ENCODE assay signal across 19 cellular contexts in genomic region chr19:19453129-19453461, GRCh38. TPM values are rescaled to one million over a fixed set of nuclear protein-coding genes. Genes with fewer than 3 reads are reported as not detected.
DNase-seq lines count a peak whose midpoint lies in the region; ATAC-seq and TF ChIP-seq lines count a peak whose summit lies in the region.
"Had no signal": no experiment of that assay in that cellular context is flagged by ENCODE, and none has a peak within 500 bp of the region (broad histone marks: within the 10 kb centered on the region; RNA-seq: fewer than 3 reads in every experiment).

No MANE protein-coding gene starts in this region.

- no peak overlapping the region for H2BK20ac ChIP-seq in H9 (ENCODE audit: low read depth, low read length, poor library complexity, severe bottlenecking)

- H2BK120ac ChIP-seq in H9 (ENCODE audit: low read depth, low read length, poor library complexity, severe bottlenecking): no peak overlapping the region

- peak overlapping the region in 10 of 11 experiments; percentile 10 to 69 (median 48); a peak in 11 of 22 replicates for H3K4me2 ChIP-seq in BLaER1 treated with 17β-estradiol and CSF1 and Interleukin-3, amounts not matched to agents 10 nM and 100 nM
- no peak overlapping the region for H3K4me2 ChIP-seq in H9 (ENCODE audit: insufficient read depth, insufficient read length, low read length)
- H3K4me2 ChIP-seq: KMS-11 had no signal

- no peak overlapping the region for H3K4me3 ChIP-seq in BLaER1 treated with 17β-estradiol and CSF1 and Interleukin-3, amounts not matched to agents 10 nM and 100 nM
- H3K4me3 ChIP-seq in endodermal cell (ENCODE audit: low read length) (no peak overlapping the region), neutrophil (ENCODE audit: low read depth in 1 of 2, low read length in 1 of 2) (peak overlapping the region; percentile 42 to 47)

- no peak overlapping the region for H3K23ac ChIP-seq in H9 (ENCODE audit: insufficient read length, low read depth, low read length)

- no peaks in the 10 kb centered on the region for H3K23me2 ChIP-seq in H9 (ENCODE audit: insufficient read length, low read depth, low read length, poor library complexity, severe bottlenecking)

- no peak overlapping the region for H2AFZ ChIP-seq in H9 (ENCODE audit: low read length)

- H3K9me3 Mint-ChIP-seq in H9 (no peaks in the 10 kb centered on the region), endodermal cell (no peaks in the 10 kb centered on the region)
- H3K9me3 Mint-ChIP-seq: HFFc6 had no signal

- TF ChIP-seq CTCF in H9 (conservative IDR thresholded peaks at IDR 0.05) (no peak), endodermal cell (conservative IDR thresholded peaks at IDR 0.05) (no peak), neutrophil (IDR thresholded peaks at IDR 0.05) (no peak)

- H4K20me1 ChIP-seq in BLaER1 treated with 17β-estradiol and CSF1 and Interleukin-3, amounts not matched to agents 10 nM and 100 nM: peaks cover 88 to 100% (median 100%) of the 10 kb centered on the region in 11 experiments
- peaks cover 2% of the 10 kb centered on the region for H4K20me1 ChIP-seq in H9 (ENCODE audit: control insufficient read depth, insufficient read depth, insufficient read length)

- no peak for DNase-seq in H9
- DNase-seq in endodermal cell: no peak
- DNase-seq in G401 (ENCODE audit: low spot score): no peak
- no peak for DNase-seq in CD1c-positive myeloid dendritic cell (ENCODE audit: extremely low spot score)
- DNase-seq: activated CD8-positive, alpha-beta memory T cell treated with anti-CD3 and anti-CD28 coated beads for 24 hours; anterior cingulate cortex; cerebellar nuclear complex; HFFc6; mesendoderm; NCI-H2029; NCI-H446 treated with DMSO at 0.1 percent for 48 hours; occipital lobe; right cardiac atrium; stimulated activated naive CD4-positive, alpha-beta T cell treated with Interleukin-2 at 50 U/mL for 16 hours; WERI-Rb-1 had no signal

- no peak overlapping the region for H2BK12ac ChIP-seq in H9 (ENCODE audit: insufficient read length, low read depth, low read length)

- H3K27ac Mint-ChIP-seq in H9 (peak overlapping the region in 2 of 3 experiments; percentile 66 to 76; a peak in 2 of 7 replicates), endodermal cell (peak overlapping the region; percentile 83)
- H3K27ac Mint-ChIP-seq: HFFc6 had no signal

- H3K56ac ChIP-seq in H9 (ENCODE audit: insufficient read length, low read depth, low read length): no peak overlapping the region

- H3K4me1 Mint-ChIP-seq in H9 (peaks cover 20 to 25% of the 10 kb centered on the region in 2 experiments), endodermal cell (peaks cover 5% of the 10 kb centered on the region)

- peaks cover 63% of the 10 kb centered on the region; the same call in 1 of the 2 replicates for H3K79me2 ChIP-seq in H9 (ENCODE audit: insufficient read depth, low read length)

- H4K8ac ChIP-seq in H9 (replicated peaks; ENCODE audit: insufficient read length, low read depth, low read length): no peak overlapping the region

- no peak overlapping the region for H2AK5ac ChIP-seq in H9 (ENCODE audit: insufficient read length, low read length)

- H3K27me3 Mint-ChIP-seq in H9 (ENCODE audit: low read depth) (no peaks in the 10 kb centered on the region; the same call in 1 of the 2 replicates), endodermal cell (ENCODE audit: insufficient read depth) (no peaks in the 10 kb centered on the region)

- no peaks in the 10 kb centered on the region for H3K9me3 ChIP-seq in BLaER1 treated with 17β-estradiol and CSF1 and Interleukin-3, amounts not matched to agents 10 nM and 100 nM (replicated peaks in 1 of 11)
- no peaks in the 10 kb centered on the region for H3K9me3 ChIP-seq in H9 (ENCODE audit: control insufficient read depth, low read depth, low read length)
- no peaks in the 10 kb centered on the region for H3K9me3 ChIP-seq in endodermal cell (ENCODE audit: control insufficient read depth, low read length)
- no peaks in the 10 kb centered on the region for H3K9me3 ChIP-seq in neutrophil

- peak overlapping the region in 2 of 11 experiments; percentile 7 to 15; a peak in 3 of 22 replicates for H3K9ac ChIP-seq in BLaER1 treated with 17β-estradiol and CSF1 and Interleukin-3, amounts not matched to agents 10 nM and 100 nM
- no peak overlapping the region for H3K9ac ChIP-seq in H9 (ENCODE audit: extremely low read depth, insufficient read length, low read length)
- H3K9ac ChIP-seq in endodermal cell (ENCODE audit: extremely low read depth, low read length, poor library complexity, severe bottlenecking): no peak overlapping the region
- H3K9ac ChIP-seq: KMS-11 had no signal

- no peak for ATAC-seq in HG02798 (IDR thresholded peaks at IDR 0.05; ENCODE audit: poor library complexity, unreplicated experiment)
- ATAC-seq: right cardiac atrium had no signal

- no peak overlapping the region for H3K4ac ChIP-seq in H9 (ENCODE audit: low read depth, low read length)

- H3K36me3 Mint-ChIP-seq in H9 (ENCODE audit: insufficient read depth in 1 of 3, low read depth in 3 of 3): peaks cover 0 to 4% (median 0%) of the 10 kb centered on the region in 3 experiments; a peak in 2 of 7 replicates
- H3K36me3 Mint-ChIP-seq in endodermal cell (ENCODE audit: low read depth): peaks cover 5% of the 10 kb centered on the region

- no peak overlapping the region for H3T11ph ChIP-seq in H9 (ENCODE audit: low read length)

- in situ Hi-C loops in G401 (cut with HindIII; ENCODE audit: low sequenced_read_pairs): no loop called here

- peaks cover 68 to 93% (median 78%) of the 10 kb centered on the region in 10 experiments for H3K4me1 ChIP-seq in BLaER1 treated with 17β-estradiol and CSF1 and Interleukin-3, amounts not matched to agents 10 nM and 100 nM
- no peaks in the 10 kb centered on the region; the same call in 1 of the 2 replicates for H3K4me1 ChIP-seq in H9 (ENCODE audit: insufficient read depth, low read length)
- no peaks in the 10 kb centered on the region for H3K4me1 ChIP-seq in endodermal cell (ENCODE audit: control insufficient read depth, insufficient read depth, low read length)
- peaks cover 76 to 80% of the 10 kb centered on the region in 2 experiments for H3K4me1 ChIP-seq in neutrophil (ENCODE audit: control insufficient read depth in 1 of 2, insufficient read depth in 1 of 2, low read depth in 1 of 2, low read length in 1 of 2)

- WGBS in H9 (ENCODE audit: extremely low coverage, insufficient read length, low lambda C conversion rate): no CpG with 5 or more reads among the region's 2 CpGs
- WGBS in endodermal cell (ENCODE audit: insufficient coverage in 1 of 2, insufficient read length in 1 of 2), 2 experiments: 100% methylated on average over 2 of the region's 2 CpGs; no CpG with 5 or more reads in 1 of the 2 experiments

- H3K14ac ChIP-seq in H9 (ENCODE audit: insufficient read depth, low read length): no peak overlapping the region

- no peak overlapping the region for H4K91ac ChIP-seq in H9 (ENCODE audit: insufficient read length, low read depth, low read length)

- peaks cover 17 to 55% (median 42%) of the 10 kb centered on the region in 11 experiments for H3K36me3 ChIP-seq in BLaER1 treated with 17β-estradiol and CSF1 and Interleukin-3, amounts not matched to agents 10 nM and 100 nM
- H3K36me3 ChIP-seq in endodermal cell (ENCODE audit: control insufficient read depth, insufficient read depth, low read length): peaks cover 9% of the 10 kb centered on the region
- no peaks in the 10 kb centered on the region for H3K36me3 ChIP-seq in neutrophil

- no peak overlapping the region for H4K5ac ChIP-seq in H9 (ENCODE audit: insufficient read length, low read depth, low read length)

- H2BK15ac ChIP-seq in H9 (ENCODE audit: low read depth, low read length): no peak overlapping the region

- H3K27me3 ChIP-seq in BLaER1 treated with 17β-estradiol and CSF1 and Interleukin-3, amounts not matched to agents 10 nM and 100 nM: no peaks in the 10 kb centered on the region
- no peaks in the 10 kb centered on the region for H3K27me3 ChIP-seq in H9 (ENCODE audit: insufficient read depth, low read length)
- no peaks in the 10 kb centered on the region for H3K27me3 ChIP-seq in endodermal cell (ENCODE audit: control insufficient read depth, insufficient read depth, low read length, poor library complexity, severe bottlenecking)
- no peaks in the 10 kb centered on the region for H3K27me3 ChIP-seq in neutrophil

- H3K79me1 ChIP-seq in H9 (ENCODE audit: insufficient read depth, low read depth, low read length, poor library complexity, severe bottlenecking): no peaks in the 10 kb centered on the region

- H3K4me3 Mint-ChIP-seq in H9 (no peak overlapping the region), endodermal cell (no peak overlapping the region)
- H3K4me3 Mint-ChIP-seq: HFFc6 had no signal

- peak overlapping the region in 6 of 11 experiments; percentile 4 to 52 (median 22); a peak in 7 of 22 replicates for H3K27ac ChIP-seq in BLaER1 treated with 17β-estradiol and CSF1 and Interleukin-3, amounts not matched to agents 10 nM and 100 nM
- H3K27ac ChIP-seq in H9 (ENCODE audit: insufficient read length, low read depth, low read length) (no peak overlapping the region), endodermal cell (ENCODE audit: low read depth, low read length) (no peak overlapping the region), neutrophil (peak overlapping the region; percentile 97)
- H3K27ac ChIP-seq: KMS-11, WERI-Rb-1 had no signal

- H3K18ac ChIP-seq in H9 (ENCODE audit: insufficient read length, low read depth, low read length): no peak overlapping the region

- H2BK5ac ChIP-seq in H9 (ENCODE audit: insufficient read length, low read length): no peak overlapping the region

RNA-seq across cellular contexts. Expression of gene GATAD2A, which starts 47.6 kb away (rescaled TPM):
- total RNA-seq in H9 (2021): 189 and 198 TPM in 2 replicates
- total RNA-seq in endodermal cell: 100 to 1,000 TPM; 115 to 126 TPM
- 62.7 TPM for polyA plus RNA-seq in endodermal cell (2013, experiment 1 of 2)
- polyA plus RNA-seq in endodermal cell (2013, experiment 2 of 2): 56.7 TPM
- total RNA-seq in G401 (2014; rRNA removed; shearing (Covaris generic)): 47.2 and 80.3 TPM in 2 replicates

Comparison
In these comparisons a context has a peak if more than half of its experiments do, and no peak if none do; other contexts are left out.
1. H3K27ac ChIP-seq: peak in BLaER1 treated with 17β-estradiol and CSF1 and Interleukin-3, amounts not matched to agents 10 nM and 100 nM (6 of 11) and neutrophil (single experiment); none in H9 (single experiment) and endodermal cell (single experiment).
2. H3K4me3 ChIP-seq: peak in neutrophil (2 of 2); none in BLaER1 treated with 17β-estradiol and CSF1 and Interleukin-3, amounts not matched to agents 10 nM and 100 nM (0 of 10) and endodermal cell (single experiment).